19 cellular contexts compared by ENCODE assay signal in genomic region chr4:161929966-161930365, GRCh38.
DNase-seq lines count a peak whose midpoint lies in the region; ATAC-seq, FAIRE-seq and TF ChIP-seq lines count a peak whose summit lies in the region.
"Had no signal": no experiment of that assay in that cellular context is flagged by ENCODE, and none has a peak within 500 bp of the region (broad histone marks: within the 10 kb centered on the region; RNA-seq: fewer than 3 reads in every experiment).

No MANE protein-coding gene starts in this region.

- H3K27me3 ChIP-seq in HCT116 (ENCODE audit: insufficient read depth, low read length) = no peaks in the 10 kb centered on the region
- no peaks in the 10 kb centered on the region for H3K27me3 ChIP-seq in adipocyte (replicated peaks; ENCODE audit: control insufficient read depth, insufficient read depth, low read length)
- no peaks in the 10 kb centered on the region for H3K27me3 ChIP-seq in foreskin keratinocyte
- no peaks in the 10 kb centered on the region for H3K27me3 ChIP-seq in right cardiac atrium (ENCODE audit: control insufficient read depth, insufficient read depth)
- H3K27me3 ChIP-seq: BE2C, stomach had no signal

- TF ChIP-seq POLR2A in HCT116 (IDR thresholded peaks at IDR 0.05; ENCODE audit: borderline replicate concordance, extremely low read depth, insufficient read depth, insufficient read length) (no peak), GM12891 (IDR thresholded peaks at IDR 0.05; ENCODE audit: low read depth, low read length) (no peak)

- POLR2A ChIA-PET in HCT116 (lab: Charles Lee) = interaction anchor here (0.9 kb wide), 1 partner anchor 9 kb away, joined by 3 read pairs; no protein-coding TSS in a partner anchor

- no peaks in the 10 kb centered on the region for H3K36me3 ChIP-seq in HCT116 (ENCODE audit: control insufficient read depth in 1 of 2, insufficient read depth in 2 of 2, low read length in 2 of 2)
- H3K36me3 ChIP-seq in adipocyte (ENCODE audit: control insufficient read depth, insufficient read depth, low read length, severe bottlenecking) = no peaks in the 10 kb centered on the region
- H3K36me3 ChIP-seq: BE2C, stomach had no signal

- H2AFZ ChIP-seq in HCT116 (ENCODE audit: low read depth, low read length, poor library complexity, severe bottlenecking) = peak overlapping the region; percentile 84

- intact Hi-C loops in HCT116 (cut with micrococcal nuclease) (no loop called here), sciatic nerve (cut with DNase I) (no loop called here), right cardiac atrium (cut with DNase I) (no loop called here)

- no peak overlapping the region for H3K4me3 ChIP-seq in HCT116 (replicated peaks in 1 of 2; ENCODE audit: low read depth in 1 of 2, low read length in 2 of 2)
- no peak overlapping the region for H3K4me3 ChIP-seq in adipocyte (ENCODE audit: low read length)
- H3K4me3 ChIP-seq in right cardiac atrium (ENCODE audit: low read length) = no peak overlapping the region
- H3K4me3 ChIP-seq: SK-N-MC, stomach had no signal

- H4K20me1 ChIP-seq in HCT116 (ENCODE audit: insufficient read depth) = no peaks in the 10 kb centered on the region

- H3K27ac ChIP-seq in HCT116 (ENCODE audit: low read depth, low read length) = no peak overlapping the region
- peak overlapping the region; percentile 71 for H3K27ac ChIP-seq in foreskin keratinocyte
- H3K27ac ChIP-seq in right cardiac atrium (ENCODE audit: low read length) = no peak overlapping the region
- H3K27ac ChIP-seq: SK-N-MC, stomach had no signal

- peaks cover 5% of the 10 kb centered on the region; the same call in 1 of the 2 replicates for H3K9me2 ChIP-seq in HCT116 (ENCODE audit: insufficient read depth)

- FAIRE-seq in GM12891 (lab: Jason Lieb, UNC) = no peak
- FAIRE-seq: TTC549 had no signal

- H3K4me1 ChIP-seq in HCT116 (ENCODE audit: control insufficient read depth in 1 of 2, insufficient read depth in 2 of 2, low read length in 2 of 2) (peaks cover 0 to 15% of the 10 kb centered on the region in 2 experiments; a peak in 2 of 4 replicates), adipocyte (ENCODE audit: control insufficient read depth, insufficient read depth, low read length) (no peaks in the 10 kb centered on the region), foreskin keratinocyte (no peaks in the 10 kb centered on the region), right cardiac atrium (ENCODE audit: control insufficient read depth, insufficient read depth, low read length) (no peaks in the 10 kb centered on the region)
- H3K4me1 ChIP-seq: BE2C, stomach had no signal

- no peak for ATAC-seq in HCT116
- ATAC-seq in foreskin keratinocyte = peak; percentile 86
- peak; percentile 84 for ATAC-seq in sciatic nerve
- no peak for ATAC-seq in right cardiac atrium
- no peak for ATAC-seq in HG02852 (IDR thresholded peaks at IDR 0.05; ENCODE audit: unreplicated experiment)
- ATAC-seq in HG03378 (IDR thresholded peaks at IDR 0.05; ENCODE audit: unreplicated experiment) = no peak
- ATAC-seq: activated T-cell treated with anti-CD3 and anti-CD28 coated beads, Interleukin-2, amount 50 U/mL, for 4 hours had no signal

- H3K9me3 ChIP-seq in HCT116 (ENCODE audit: control insufficient read depth in 1 of 2, insufficient read depth in 1 of 2, low read depth in 1 of 2, low read length in 2 of 2) = no peaks in the 10 kb centered on the region
- H3K9me3 ChIP-seq in adipocyte (ENCODE audit: control insufficient read depth, low read length) = no peaks in the 10 kb centered on the region
- H3K9me3 ChIP-seq in right cardiac atrium (ENCODE audit: control insufficient read depth, low read length) = no peaks in the 10 kb centered on the region
- H3K9me3 ChIP-seq: BE2C, stomach had no signal

- H3K79me2 ChIP-seq in HCT116 (ENCODE audit: insufficient read depth, low read length) = no peaks in the 10 kb centered on the region

- TF ChIP-seq RAD21 in HCT116 (IDR thresholded peaks at IDR 0.05; ENCODE audit: low read depth) = no peak

- CTCF ChIA-PET in HCT116 (lab: Charles Lee) = no interaction called here

- no TSS peak for BruUV-seq in HCT116 (replicated peaks; lab: Mats Ljungman, UMichigan)

- DNase-seq in HCT116 (ENCODE audit: low read depth, low spot score) (no peak), adipocyte (ENCODE audit: low read depth) (peak; percentile 28), foreskin keratinocyte (peak; percentile 27 to 45), sciatic nerve (ENCODE audit: low spot score) (no peak), right cardiac atrium (no peak), GM12891 (ENCODE audit: insufficient read length, low spot score) (no peak)
- DNase-seq: activated CD4-positive, alpha-beta T cell treated with anti-CD3 and anti-CD28 coated beads, Interleukin-2, amount 50 U/mL, for 4 hours; activated naive CD8-positive, alpha-beta T cell treated with anti-CD3 and anti-CD28 coated beads for 36 hours; activated T-cell treated with anti-CD3 and anti-CD28 coated beads, Interleukin-2, amount 50 U/mL, for 4 hours; BE2C; cerebellar nuclear complex; islet precursor cell; NCI-H1694 treated with DMSO at 0.1 percent for 48 hours; NCI-H446; stomach had no signal

- TF ChIP-seq CTCF in HCT116 (IDR thresholded peaks at IDR 0.05 in 2 of 3, conservative IDR thresholded peaks at IDR 0.05 in 1 of 3; ENCODE audit: borderline replicate concordance in 1 of 3, insufficient read depth in 1 of 3, low read depth in 2 of 3, low read length in 2 of 3) (no peak), foreskin keratinocyte (conservative IDR thresholded peaks at IDR 0.05) (no peak)

- H3K9ac ChIP-seq in HCT116 (ENCODE audit: low read length) (no peak overlapping the region), adipocyte (ENCODE audit: low read length) (no peak overlapping the region)

- RAD21 ChIA-PET in HCT116 (lab: Charles Lee; ENCODE audit: low non-redundant PET in 1 of 2, low total read pairs in 2 of 2, uncharacterized antibody in 2 of 2, unreplicated experiment in 2 of 2) = no interaction called here

- H3K4me2 ChIP-seq in HCT116 (ENCODE audit: low read length) = no peak overlapping the region

TF ChIP-seq in HCT116, 20 proteins besides CTCF, POLR2A, EP300 and RAD21:
- no peak for TF ChIP-seq EZH2 (IDR thresholded peaks at IDR 0.05)
- TF ChIP-seq CBX3 (IDR thresholded peaks at IDR 0.05; ENCODE audit: low read depth) = no peak
- TF ChIP-seq MAX (IDR thresholded peaks at IDR 0.05) = no peak
- TF ChIP-seq ZBTB33 (IDR thresholded peaks at IDR 0.05; ENCODE audit: extremely low read depth, insufficient replicate concordance, low read length) = no peak
- TF ChIP-seq SP1 (IDR thresholded peaks at IDR 0.05; ENCODE audit: low read depth) = no peak
- no peak for TF ChIP-seq EGR1 (IDR thresholded peaks at IDR 0.05; ENCODE audit: low read depth)

TF ChIP-seq in GM12891, 5 proteins besides CTCF, POLR2A, EP300 and RAD21:
- TF ChIP-seq POLR2AphosphoS5 (IDR thresholded peaks at IDR 0.05; ENCODE audit: low read depth, low read length) = no peak
- no peak for TF ChIP-seq PAX5 (IDR thresholded peaks at IDR 0.05; ENCODE audit: insufficient read depth, low read length, severe bottlenecking)
- no peak for TF ChIP-seq SPI1 (IDR thresholded peaks at IDR 0.05; ENCODE audit: low read depth, low read length)
- TF ChIP-seq TAF1 (IDR thresholded peaks at IDR 0.05; ENCODE audit: low read depth, low read length) = no peak
- no peak for TF ChIP-seq POU2F2 (IDR thresholded peaks at IDR 0.05; ENCODE audit: low read depth, low read length)

Comparison
In these comparisons a context has a peak if more than half of its experiments do, and no peak if none do; other contexts are left out.
1. ATAC-seq: peak in foreskin keratinocyte (single experiment) and sciatic nerve (single experiment); none in HCT116 (single experiment), right cardiac atrium (0 of 2), HG02852 (single experiment) and HG03378 (single experiment).
2. DNase-seq: peak in adipocyte (single experiment) and foreskin keratinocyte (2 of 2); none in HCT116 (single experiment), sciatic nerve (single experiment), right cardiac atrium (0 of 3) and GM12891 (single experiment).